Comparison of ENCODE assay signal across 8 cellular contexts in the genomic region with DNA sequence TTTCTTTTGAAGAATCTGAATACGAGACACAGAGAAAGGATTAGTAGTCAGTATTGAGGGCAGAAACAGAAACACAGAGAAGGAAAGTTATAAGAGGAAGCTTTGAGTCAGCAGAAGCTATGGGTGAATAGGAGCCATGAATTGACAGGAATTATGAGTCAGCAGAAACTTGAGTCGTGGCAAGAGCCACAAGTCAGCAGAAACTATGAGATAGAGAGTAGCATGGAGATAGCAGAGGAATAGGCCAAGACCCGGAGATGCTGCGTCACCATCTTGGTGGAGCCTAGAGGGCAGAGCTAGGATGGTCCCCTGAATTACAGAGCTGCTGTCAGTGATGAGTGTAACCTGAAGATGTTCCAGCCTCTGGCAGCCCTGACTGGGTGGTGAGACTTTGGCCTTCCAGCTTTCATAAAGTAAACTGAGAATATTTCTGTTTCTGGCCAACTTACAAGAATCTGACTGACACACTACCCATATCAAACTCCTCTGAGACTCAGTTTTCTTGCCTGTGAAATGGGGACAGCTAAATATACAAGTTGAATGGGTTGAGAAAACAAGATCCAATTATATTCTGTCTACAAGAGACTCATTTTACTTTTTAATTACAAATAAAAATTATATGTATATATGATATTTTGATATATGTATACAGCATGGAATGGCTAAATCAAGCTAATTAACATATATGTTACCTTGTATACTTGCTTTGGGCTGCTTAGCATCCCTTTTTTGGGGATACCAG.
DNase-seq lines count a peak whose midpoint lies in the region; ATAC-seq, FAIRE-seq and TF ChIP-seq lines count a peak whose summit lies in the region.
"Not testable (repeated sequence)": the region's sequence is repeated elsewhere in the genome, so short reads cannot be mapped to it uniquely, and the experiment has no call there.

No MANE protein-coding gene starts in this region.

- H3K9me1 ChIP-seq in K562 (ENCODE audit: control insufficient read depth, insufficient read depth, low read length) = not testable (repeated sequence)

- not testable (repeated sequence) for H3K9me3 ChIP-seq in K562 (replicated peaks; ENCODE audit: control insufficient read depth, insufficient read depth, low read depth, low read length); HepG2 (ENCODE audit: low read length)

- H3K27me3 ChIP-seq in K562 (ENCODE audit: control insufficient read depth in 2 of 2, insufficient read depth in 2 of 2, low read length in 2 of 2); HepG2 (ENCODE audit: control insufficient read depth in 1 of 2, insufficient read depth in 2 of 2, low read length in 2 of 2): not testable (repeated sequence)

- not testable (repeated sequence) for H3K4me1 Mint-ChIP-seq in activated CD4-positive, alpha-beta T cell treated with anti-CD3 and anti-CD28 coated beads for 36 hours

- H3K79me2 ChIP-seq in K562 (ENCODE audit: control insufficient read depth, insufficient read depth, low read length) = peaks cover 28% of the 10 kb centered on the region
- not testable (repeated sequence) for H3K79me2 ChIP-seq in HepG2 (ENCODE audit: insufficient read depth, low read length)

- H3K36me3 Mint-ChIP-seq in activated CD4-positive, alpha-beta T cell treated with anti-CD3 and anti-CD28 coated beads for 36 hours (ENCODE audit: low read depth) = not testable (repeated sequence)

- in situ Hi-C loops in K562 (cut with MboI); HepG2 (cut with HindIII; ENCODE audit: extremely low pct_ligation_motif_present, low pct_unique_long_range_greater_than_20kb): not testable (repeated sequence)

- not testable (repeated sequence) for TF ChIP-seq CTCF in K562 (IDR thresholded peaks at IDR 0.05 in 2 of 3, conservative IDR thresholded peaks at IDR 0.05 in 1 of 3; ENCODE audit: insufficient read depth in 2 of 3, low read depth in 1 of 3, low read length in 3 of 3); HepG2 (CRISPR knock-in tag; IDR thresholded peaks at IDR 0.05)

- H3K36me3 ChIP-seq in K562 (ENCODE audit: control insufficient read depth, insufficient read depth, low read length); HepG2 (replicated peaks in 1 of 2; ENCODE audit: control insufficient read depth in 1 of 2, insufficient read depth in 2 of 2, low read length in 2 of 2): not testable (repeated sequence)

- peak overlapping the region; percentile 57; the same call in 2 of the 3 replicates for H3K27ac ChIP-seq in K562 (ENCODE audit: extremely low read depth, low read depth, low read length)
- H3K27ac ChIP-seq in HepG2 (ENCODE audit: extremely low read length, insufficient read depth, low read length) = not testable (repeated sequence)

- TF ChIP-seq RAD21 in K562 (CRISPR knock-in tag; conservative IDR thresholded peaks at IDR 0.05 in 1 of 2, IDR thresholded peaks at IDR 0.05 in 1 of 2); HepG2 (CRISPR knock-in tag; IDR thresholded peaks at IDR 0.05): not testable (repeated sequence)

- WGBS in K562 (ENCODE audit: insufficient coverage, low coverage, missing lambda C conversion rate) = no CpG with 5 or more reads among the region's 4 CpGs
- WGBS in HepG2 (ENCODE audit: low lambda C conversion rate) = 38% methylated on average over 2 of the region's 4 CpGs

- not testable (repeated sequence) for H3K4me2 ChIP-seq in K562 (ENCODE audit: insufficient read depth, low read length); HepG2 (ENCODE audit: low read depth, low read length)

- peak; percentile 1 for DNase-seq in LHCN-M2 (ENCODE audit: low read depth)
- DNase-seq in activated CD4-positive, alpha-beta T cell treated with anti-CD3 and anti-CD28 coated beads for 36 hours; K562 (ENCODE audit: extremely low read depth in 1 of 4, low spot score in 3 of 4); HepG2 (ENCODE audit: low spot score); stimulated activated naive CD8-positive, alpha-beta T cell treated with anti-CD3 and anti-CD28 coated beads, Interleukin-15, Interleukin-2, amounts not matched to agents 100 U/mL and 50 U/mL, for 24 hours: not testable (repeated sequence)

- not testable (repeated sequence) for H3K9ac ChIP-seq in K562 (ENCODE audit: insufficient read depth in 1 of 2, low read depth in 2 of 2, low read length in 2 of 2); HepG2 (ENCODE audit: insufficient read depth, low read depth, low read length)

- not testable (repeated sequence) for TF ChIP-seq EP300 in K562 (IDR thresholded peaks at IDR 0.05; ENCODE audit: low read length); HepG2 (IDR thresholded peaks at IDR 0.05; ENCODE audit: low read depth in 2 of 2, low read length in 2 of 2); HepG2 (CRISPR knock-in tag; IDR thresholded peaks at IDR 0.05; ENCODE audit: borderline replicate concordance)

- not testable (repeated sequence) for H3K9me3 Mint-ChIP-seq in activated CD4-positive, alpha-beta T cell treated with anti-CD3 and anti-CD28 coated beads for 36 hours (ENCODE audit: low read depth)

- BruUV-seq in K562 (replicated peaks; lab: Mats Ljungman, UMichigan); HepG2 (replicated peaks; lab: Mats Ljungman, UMichigan): not testable (repeated sequence)

- TF ChIP-seq POLR2A in K562 (conservative IDR thresholded peaks at IDR 0.05); HepG2 (IDR thresholded peaks at IDR 0.05; ENCODE audit: insufficient read depth in 1 of 2, low read depth in 2 of 2, low read length in 2 of 2): not testable (repeated sequence)

- ATAC-seq in GM18867 (IDR thresholded peaks at IDR 0.05; ENCODE audit: unreplicated experiment) (peak; percentile 46), GM21723 (IDR thresholded peaks at IDR 0.05; ENCODE audit: unreplicated experiment) (peak; percentile 57), HG02973 (IDR thresholded peaks at IDR 0.05; ENCODE audit: unreplicated experiment) (peak; percentile 47), K562 (peak; percentile 94)
- ATAC-seq in activated CD4-positive, alpha-beta T cell treated with anti-CD3 and anti-CD28 coated beads for 36 hours = peak; percentile 79
- ATAC-seq in HepG2 = not testable (repeated sequence)
- ATAC-seq in stimulated activated naive CD8-positive, alpha-beta T cell treated with anti-CD3 and anti-CD28 coated beads, Interleukin-15, Interleukin-2, amounts not matched to agents 100 U/mL and 50 U/mL, for 24 hours = peak; percentile 30

- H3K4me3 ChIP-seq in K562; HepG2 (replicated peaks in 1 of 3; ENCODE audit: insufficient read depth in 1 of 3, low read depth in 2 of 3, low read length in 3 of 3): not testable (repeated sequence)

- H2AFZ ChIP-seq in K562 (ENCODE audit: low read depth, low read length); HepG2 (ENCODE audit: low read length): not testable (repeated sequence)

- POLR2A ChIA-PET in activated CD4-positive, alpha-beta T cell treated with anti-CD3 and anti-CD28 coated beads for 36 hours (lab: Charles Lee); K562 (lab: Yijun Ruan, JAX); HepG2 (lab: Yijun Ruan, JAX): not testable (repeated sequence)

- not testable (repeated sequence) for H3K4me1 ChIP-seq in K562 (replicated peaks in 1 of 2; ENCODE audit: control insufficient read depth in 2 of 2, insufficient read depth in 2 of 2, low read length in 2 of 2); HepG2 (ENCODE audit: insufficient read depth, low read length)

- FAIRE-seq in K562 (lab: Jason Lieb, UNC) (peak; percentile 99), HepG2 (lab: Jason Lieb, UNC) (peak; percentile 30)

- intact Hi-C loops in activated CD4-positive, alpha-beta T cell treated with anti-CD3 and anti-CD28 coated beads for 36 hours (cut with DNase I, micrococcal nuclease); K562 (cut with micrococcal nuclease): not testable (repeated sequence)
- intact Hi-C loops in HepG2 (cut with micrococcal nuclease; ENCODE audit: unreplicated experiment) = loop anchor here (10.0 kb wide), 1 partner anchor 984 kb away; no protein-coding TSS in a partner anchor

- H3K27ac Mint-ChIP-seq in activated CD4-positive, alpha-beta T cell treated with anti-CD3 and anti-CD28 coated beads for 36 hours = not testable (repeated sequence)

- H3K4me3 Mint-ChIP-seq in activated CD4-positive, alpha-beta T cell treated with anti-CD3 and anti-CD28 coated beads for 36 hours = not testable (repeated sequence)

- not testable (repeated sequence) for H4K20me1 ChIP-seq in K562 (replicated peaks; ENCODE audit: control insufficient read depth, insufficient read depth, low read length); HepG2 (ENCODE audit: insufficient read depth, low read length)

- H3K27me3 Mint-ChIP-seq in activated CD4-positive, alpha-beta T cell treated with anti-CD3 and anti-CD28 coated beads for 36 hours = not testable (repeated sequence)

- CTCF ChIA-PET in activated CD4-positive, alpha-beta T cell treated with anti-CD3 and anti-CD28 coated beads for 36 hours (lab: Charles Lee); K562 (lab: Yijun Ruan, JAX; ENCODE audit: low intra/inter-chr PET ratio); HepG2 (lab: Yijun Ruan, JAX; ENCODE audit: low intra/inter-chr PET ratio, low total read pairs): not testable (repeated sequence)

TF ChIP-seq in K562, 482 proteins besides CTCF, POLR2A, EP300 and RAD21 (continues in another document):
- peak; percentile 90 for TF ChIP-seq RBM25 (IDR thresholded peaks at IDR 0.05; ENCODE audit: low read depth, low read length, severe bottlenecking)
- TF ChIP-seq NFE2 (IDR thresholded peaks at IDR 0.05; ENCODE audit: low read depth) = 0 out of 2 replicates have a peak, but pooled peaks have one; percentile 24
- peak; percentile 90 for TF ChIP-seq BACH1 (tag; IDR thresholded peaks at IDR 0.05)
- TF ChIP-seq KDM1A (IDR thresholded peaks at IDR 0.05) = peak; percentile 61 to 77
- TF ChIP-seq BCOR (IDR thresholded peaks at IDR 0.05) = peak; percentile 82
- TF ChIP-seq ADNP (tag; IDR thresholded peaks at IDR 0.05) = peak; percentile 69
- peak; percentile 21; the same call in 1 of the 2 replicates for TF ChIP-seq FOSL1 (tag; conservative IDR thresholded peaks at IDR 0.05)

TF ChIP-seq in HepG2, 621 proteins besides CTCF, POLR2A, EP300 and RAD21:
- peak; percentile 75 for TF ChIP-seq ZNF629 (CRISPR knock-in tag; conservative IDR thresholded peaks at IDR 0.05)
